ENCODE assay signal across 23 cellular contexts in genomic region chr9:132990781-132991180, GRCh38. TPM values are rescaled to one million over a fixed set of nuclear protein-coding genes. Genes with fewer than 3 reads are reported as not detected.
"Had no signal": no experiment of that assay in that cellular context is flagged by ENCODE, and none has a peak within 500 bp of the region (broad histone marks: within the 10 kb centered on the region; RNA-seq: fewer than 3 reads in every experiment).

No MANE protein-coding gene starts in this region.

- H3K27ac Mint-ChIP-seq: activated CD4-positive, alpha-beta T cell treated with anti-CD3 and anti-CD28 coated beads for 36 hours; activated naive CD4-positive, alpha-beta T cell treated with anti-CD3 and anti-CD28 coated beads, Interleukin-2, amount 50 U/mL, for 72 hours; activated T-helper 1 cell treated with anti-CD3 and anti-CD28 coated beads, Interleukin-12 subunit alpha, Interleukin-12 subunit beta, Interleukin-2, Interleukin-4 antibody, amounts not matched to agents 30 ng/mL and 10 ng/mL and 1 ng/mL, durations not matched to agents 14 hours and 24 hours and 36 hours; effector memory CD8-positive, alpha-beta T cell; progenitor cell of endocrine pancreas; WTC11 had no signal

- H3K36me3 Mint-ChIP-seq: activated naive CD4-positive, alpha-beta T cell treated with anti-CD3 and anti-CD28 coated beads, Interleukin-2, amount 50 U/mL, for 72 hours; WTC11 had no signal

- H3K27me3 ChIP-seq: right atrium auricular region, thyroid gland had no signal

- H3K4me1 Mint-ChIP-seq: activated CD4-positive, alpha-beta T cell treated with anti-CD3 and anti-CD28 coated beads for 36 hours had no signal

- DNase-seq: activated CD4-positive, alpha-beta T cell treated with anti-CD3 and anti-CD28 coated beads for 36 hours; activated CD4-positive, alpha-beta T cell treated with anti-CD3 and anti-CD28 coated beads, Interleukin-2, amount 50 U/mL, for 48 hours; activated gamma-delta T cell treated with Interleukin-2 at 50 U/mL for 16 hours; effector memory CD8-positive, alpha-beta T cell; esophagus squamous epithelium; heart right ventricle; midbrain; stimulated activated CD4-positive, alpha-beta T cell treated with anti-CD3 and anti-CD28 coated beads, Interleukin-12 subunit alpha, Interleukin-12 subunit beta, amount 100 ng/mL, for 4 hours; stimulated activated CD4-positive, alpha-beta T cell treated with anti-CD3 and anti-CD28 coated beads, Interleukin-1b, Interleukin-23, amount 100 ng/mL, for 48 hours; stimulated activated naive CD4-positive, alpha-beta T cell treated with Interleukin-2 at 50 U/mL for 16 hours; thyroid gland had no signal

- H3K4me3 Mint-ChIP-seq: activated CD4-positive, alpha-beta T cell treated with anti-CD3 and anti-CD28 coated beads for 36 hours; activated T-helper 1 cell treated with anti-CD3 and anti-CD28 coated beads, Interleukin-12 subunit alpha, Interleukin-12 subunit beta, Interleukin-2, Interleukin-4 antibody, amounts not matched to agents 30 ng/mL and 10 ng/mL and 1 ng/mL, durations not matched to agents 14 hours and 24 hours and 36 hours; effector memory CD8-positive, alpha-beta T cell; neural crest cell; WTC11 had no signal

- H3K9me3 ChIP-seq: esophagus squamous epithelium, heart right ventricle, right atrium auricular region, thyroid gland had no signal

- H3K4me1 ChIP-seq: thyroid gland had no signal

- H3K4me3 ChIP-seq: esophagus squamous epithelium, heart right ventricle, right atrium auricular region, thyroid gland had no signal

- H3K9me3 Mint-ChIP-seq: activated T-helper 1 cell treated with anti-CD3 and anti-CD28 coated beads, Interleukin-12 subunit alpha, Interleukin-12 subunit beta, Interleukin-2, Interleukin-4 antibody, amounts not matched to agents 30 ng/mL and 10 ng/mL and 1 ng/mL, durations not matched to agents 14 hours and 24 hours and 36 hours; effector memory CD8-positive, alpha-beta T cell had no signal

- H3K36me3 ChIP-seq: esophagus squamous epithelium, heart right ventricle, right atrium auricular region, thyroid gland had no signal

- H3K27ac ChIP-seq: esophagus squamous epithelium, heart right ventricle, right atrium auricular region, thyroid gland had no signal

RNA-seq across cellular contexts. Expression of gene GFI1B, which starts 12.3 kb away (rescaled TPM):
- total RNA-seq: activated T-helper 1 cell treated with anti-CD3 and anti-CD28 coated beads, Interleukin-12 subunit alpha, Interleukin-12 subunit beta, Interleukin-2, Interleukin-4 antibody, amounts not matched to agents 30 ng/mL and 10 ng/mL and 1 ng/mL, durations not matched to agents 14 hours and 24 hours and 36 hours; dermis microvascular lymphatic vessel endothelial cell; lung microvascular endothelial cell; myocyte; neural crest cell; osteoblast; subcutaneous adipose tissue; ureter had no signal
